19 cellular contexts compared by ENCODE assay signal in genomic region chr10:56178210-56178609, GRCh38.
DNase-seq lines count a peak whose midpoint lies in the region; ATAC-seq and TF ChIP-seq lines count a peak whose summit lies in the region.
"Had no signal": no experiment of that assay in that cellular context is flagged by ENCODE, and none has a peak within 500 bp of the region (broad histone marks: within the 10 kb centered on the region; RNA-seq: fewer than 3 reads in every experiment).

No MANE protein-coding gene starts in this region.

- no peak overlapping the region for H3K4ac ChIP-seq in mesendoderm (ENCODE audit: low read depth, low read length)

- no peaks in the 10 kb centered on the region for H4K20me1 ChIP-seq in smooth muscle cell (ENCODE audit: low read depth)

- H3F3A ChIP-seq in smooth muscle cell (ENCODE audit: low read depth) = no peaks in the 10 kb centered on the region

- no peak overlapping the region for H2BK15ac ChIP-seq in mesendoderm (replicated peaks; ENCODE audit: low read depth)

- no peak overlapping the region for H3K56ac ChIP-seq in mesendoderm (ENCODE audit: low read length)

- H3K79me1 ChIP-seq in mesendoderm (ENCODE audit: low read length) = no peaks in the 10 kb centered on the region

- no peaks in the 10 kb centered on the region for H3K9me3 ChIP-seq in heart left ventricle
- no peaks in the 10 kb centered on the region for H3K9me3 ChIP-seq in smooth muscle cell (replicated peaks; ENCODE audit: low read depth)
- H3K9me3 ChIP-seq: thoracic aorta, uterus had no signal

- H2AK5ac ChIP-seq in mesendoderm (ENCODE audit: low read length) = no peak overlapping the region

- peaks cover 0 to 4% (median 0%) of the 10 kb centered on the region in 12 donors for H3K4me1 ChIP-seq in heart left ventricle
- H3K4me1 ChIP-seq in mesendoderm (ENCODE audit: control insufficient read depth, low read depth, low read length) = no peaks in the 10 kb centered on the region
- no peaks in the 10 kb centered on the region for H3K4me1 ChIP-seq in smooth muscle cell (ENCODE audit: low read depth)
- H3K4me1 ChIP-seq: neural progenitor cell, uterus had no signal

- peak; percentile 97 to 100 (median 100) for ATAC-seq in heart left ventricle
- ATAC-seq: left colon had no signal

- H3K9ac ChIP-seq in mesendoderm (ENCODE audit: low read length) (no peak overlapping the region), smooth muscle cell (ENCODE audit: low read depth) (no peak overlapping the region)
- H3K9ac ChIP-seq: neural progenitor cell had no signal

- TF ChIP-seq CTCF in heart left ventricle (IDR thresholded peaks at IDR 0.05) (no peak), smooth muscle cell (IDR thresholded peaks at IDR 0.05; ENCODE audit: borderline replicate concordance, insufficient read depth, poor library complexity, severe bottlenecking) (no peak)

- H3K4me2 ChIP-seq in mesendoderm (ENCODE audit: low read length) = no peak overlapping the region
- H3K4me2 ChIP-seq in smooth muscle cell = no peak overlapping the region
- H3K4me2 ChIP-seq: neural progenitor cell had no signal

- intact Hi-C loops in heart left ventricle (cut with DNase I) = no loop called here

- H4K8ac ChIP-seq in mesendoderm (ENCODE audit: low read depth, low read length) = no peak overlapping the region

- H2AFZ ChIP-seq in smooth muscle cell (ENCODE audit: low read depth) = no peak overlapping the region
- H2AFZ ChIP-seq: neural progenitor cell had no signal

- TF ChIP-seq POLR2A in heart left ventricle (IDR thresholded peaks at IDR 0.05) = no peak

- no peak overlapping the region for H3K4me3 ChIP-seq in heart left ventricle
- no peak overlapping the region for H3K4me3 ChIP-seq in mesendoderm (ENCODE audit: low read length)
- no peak overlapping the region for H3K4me3 ChIP-seq in smooth muscle cell
- H3K4me3 ChIP-seq: neural progenitor cell, thoracic aorta, uterus had no signal

- H3K27me3 ChIP-seq in heart left ventricle (no peaks in the 10 kb centered on the region), mesendoderm (ENCODE audit: insufficient read depth, low read length, poor library complexity) (no peaks in the 10 kb centered on the region), smooth muscle cell (ENCODE audit: low read depth) (peaks cover 16% of the 10 kb centered on the region)
- H3K27me3 ChIP-seq: brain microvascular endothelial cell, uterus had no signal

- WGBS in heart left ventricle, 4 donors = 15 to 21% (median 19%) methylated on average over 4 of the region's 4 CpGs
- WGBS in mesendoderm (ENCODE audit: extremely low coverage, insufficient coverage, low lambda C conversion rate) = no CpG with 5 or more reads among the region's 4 CpGs
- WGBS in smooth muscle cell (ENCODE audit: low lambda C conversion rate) = 63% methylated on average over 4 of the region's 4 CpGs

- peak overlapping the region in 6 of 12 donors; percentile 14 to 68 (median 53) for H3K27ac ChIP-seq in heart left ventricle
- H3K27ac ChIP-seq in mesendoderm (ENCODE audit: low read depth, low read length) = no peak overlapping the region
- H3K27ac ChIP-seq in smooth muscle cell (ENCODE audit: low read depth) = no peak overlapping the region
- H3K27ac ChIP-seq: brain microvascular endothelial cell, neural progenitor cell, thoracic aorta, uterus had no signal

- DNase-seq in HK-2 (ENCODE audit: unreplicated experiment) (peak; percentile 7), SK-MEL-5 (ENCODE audit: low read depth, low spot score) (peak; percentile 20), heart left ventricle (peak; percentile 30 to 80 (median 70)), mesendoderm (peak; percentile 55), NCI-H82 treated with DMSO at 0.1 percent for 48 hours (lab: John Stamatoyannopoulos, UW; ENCODE audit: unreplicated experiment) (no peak), smooth muscle cell (lab: John Stamatoyannopoulos, UW; ENCODE audit: unreplicated experiment) (no peak)
- DNase-seq in stimulated activated CD4-positive, alpha-beta T cell treated with anti-CD3 and anti-CD28 coated beads, Interleukin-2, amount 100 ng/mL, for 24 hours = no peak
- DNase-seq: activated CD4-positive, alpha-beta T cell treated with anti-CD3 and anti-CD28 coated beads for 48 hours; activated naive CD4-positive, alpha-beta T cell; activated T-cell treated with anti-CD3 and anti-CD28 coated beads, Interleukin-2, amount 50 U/mL, for 48 hours; brain microvascular endothelial cell; CD4-positive, CD25-positive, alpha-beta regulatory T cell; head of caudate nucleus; left colon; NCI-H2029; NCI-H526; uterus had no signal

- H2BK5ac ChIP-seq in mesendoderm (ENCODE audit: low read length) = no peak overlapping the region

- no peak overlapping the region for H3K18ac ChIP-seq in mesendoderm (ENCODE audit: low read length)

- H2BK120ac ChIP-seq in mesendoderm (ENCODE audit: low read depth, low read length) = no peak overlapping the region

- H3K36me3 ChIP-seq in heart left ventricle = no peaks in the 10 kb centered on the region
- no peaks in the 10 kb centered on the region for H3K36me3 ChIP-seq in mesendoderm (ENCODE audit: control insufficient read depth, insufficient read depth, low read length)
- H3K36me3 ChIP-seq in smooth muscle cell (ENCODE audit: low read depth) = no peaks in the 10 kb centered on the region
- H3K36me3 ChIP-seq: brain microvascular endothelial cell, neural progenitor cell, thoracic aorta, uterus had no signal

- H3K23ac ChIP-seq in mesendoderm (ENCODE audit: low read length) = no peak overlapping the region

- in situ Hi-C loops in SK-MEL-5 (cut with HindIII; ENCODE audit: low pct_unique_long_range_greater_than_20kb, low sequenced_read_pairs) = no loop called here

- H4K5ac ChIP-seq in mesendoderm (ENCODE audit: low read length) = no peak overlapping the region

- H3K79me2 ChIP-seq in mesendoderm (ENCODE audit: control insufficient read depth, insufficient read depth, low read length) (no peaks in the 10 kb centered on the region), smooth muscle cell (ENCODE audit: low read depth) (no peaks in the 10 kb centered on the region)

Comparison
In these comparisons a context has a peak if more than half of its experiments do, and no peak if none do; other contexts are left out.
1. DNase-seq: peak in HK-2 (single experiment), SK-MEL-5 (single experiment), heart left ventricle (5 of 5) and mesendoderm (single experiment); none in stimulated activated CD4-positive, alpha-beta T cell treated with anti-CD3 and anti-CD28 coated beads, Interleukin-2, amount 100 ng/mL, for 24 hours (0 of 2), NCI-H82 treated with DMSO at 0.1 percent for 48 hours (single experiment) and smooth muscle cell (single experiment).